Comparison of ENCODE assay signal across 8 cellular contexts in the genomic region with DNA sequence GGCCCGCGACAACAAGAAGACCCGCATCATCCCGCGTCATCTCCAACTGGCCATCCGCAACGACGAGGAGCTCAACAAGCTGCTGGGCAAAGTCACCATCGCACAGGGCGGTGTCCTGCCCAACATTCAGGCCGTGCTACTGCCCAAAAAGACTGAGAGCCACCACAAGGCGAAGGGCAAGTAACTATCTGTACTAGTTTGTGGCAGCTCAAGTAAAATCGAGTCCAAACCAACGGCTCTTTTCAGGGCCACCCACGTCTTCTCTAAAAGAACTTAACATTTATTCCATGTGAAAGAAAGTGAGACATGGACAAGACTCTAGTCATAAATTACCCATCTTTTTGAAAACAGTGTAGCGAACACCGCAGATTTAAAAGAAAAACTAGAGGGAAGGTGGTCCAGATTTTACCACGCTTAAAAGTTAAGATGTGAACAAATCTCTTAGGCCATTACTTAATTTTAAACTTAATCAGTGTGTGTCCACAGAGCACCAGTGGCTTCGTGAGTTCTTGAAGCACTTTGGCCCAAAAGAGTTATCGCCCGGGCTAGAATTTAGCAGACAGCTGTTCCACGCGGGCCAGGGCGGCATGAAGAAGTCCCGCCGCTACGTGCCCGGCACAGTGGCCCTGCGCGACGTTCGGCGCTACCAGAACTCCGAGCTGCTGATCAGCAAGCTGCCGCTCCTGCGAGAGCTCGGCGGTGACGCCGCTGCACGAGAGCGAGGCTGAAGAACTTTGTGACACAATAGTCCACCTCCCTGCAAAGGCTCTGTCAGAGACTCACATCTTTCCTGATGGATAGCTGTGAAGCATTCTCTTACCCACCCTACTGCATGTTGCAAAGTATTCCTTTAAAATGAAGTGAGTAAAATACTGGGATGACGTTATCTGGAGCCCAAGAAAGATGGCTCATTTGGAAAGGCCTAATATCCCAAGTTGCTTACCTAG.
A peak's percentile ranks its signal among the peaks of the same experiment; 100 is the strongest.
DNase-seq lines count a peak whose midpoint lies in the region; ATAC-seq and TF ChIP-seq lines count a peak whose summit lies in the region.

No MANE protein-coding gene starts in this region.

- H3K27me3 ChIP-seq in HUES6 (ENCODE audit: control insufficient read depth, insufficient read depth, low read length) (no peaks in the 10 kb centered on the region), heart left ventricle (no peaks in the 10 kb centered on the region)

- peaks cover 22% of the 10 kb centered on the region for H3K4me1 ChIP-seq in HUES6 (ENCODE audit: control insufficient read depth, insufficient read depth, low read length)
- H3K4me1 ChIP-seq in heart left ventricle, result peaks cover 0 to 53% (median 9%) of the 10 kb centered on the region in 12 donors

- no peak for TF ChIP-seq CTCF in heart left ventricle (IDR thresholded peaks at IDR 0.05)

- H3K27ac ChIP-seq in HUES6 (ENCODE audit: low read depth, low read length) (peak overlapping the region; percentile 87), heart left ventricle (peak overlapping the region in 9 of 12 donors; percentile 7 to 91 (median 85))

- H3K4me3 ChIP-seq in HUES6 (ENCODE audit: low read depth, low read length) (peak overlapping the region; percentile 74), heart left ventricle (peak overlapping the region; percentile 15 to 68 (median 60))

- DNase-seq in NCI-H1417 (lab: John Stamatoyannopoulos, UW) (peak; percentile 64 to 81 (median 79)), NCI-H1417 treated with DMSO at 0.1 percent for 48 hours (lab: John Stamatoyannopoulos, UW) (no peak), SIG-M5 treated with dmso at 0.1 percent for 504 hours (lab: John Stamatoyannopoulos, UW; ENCODE audit: unreplicated experiment) (peak; percentile 83), heart left ventricle (peak; percentile 30 to 79 (median 63)), retina (peak; percentile 81), COLO829 (ENCODE audit: low spot score) (no peak)
- DNase-seq in activated naive CD4-positive, alpha-beta T cell treated with Interleukin-2 at 50 U/mL for 16 hours, result peak; percentile 70

- no peak for TF ChIP-seq POLR2A in heart left ventricle (IDR thresholded peaks at IDR 0.05)

- 3 to 14% (median 10%) methylated on average over 31 to 43 of the region's 43 CpGs for WGBS in heart left ventricle, 4 donors

- intact Hi-C loops in heart left ventricle (cut with DNase I), result loop anchor here in 6 of 10 donors (2.0 to 10.0 kb wide), 7 partner anchors 13 to 1109 kb away; partner anchors contain the start of gene ABT1 (in 1 of the 6)

- ATAC-seq in heart left ventricle, result peak in 2 of 4 donors; percentile 10 to 21

- no peaks in the 10 kb centered on the region for H3K9me3 ChIP-seq in HUES6 (ENCODE audit: control insufficient read depth, insufficient read depth, low read depth, low read length)
- H3K9me3 ChIP-seq in heart left ventricle, result no peaks in the 10 kb centered on the region

- peak overlapping the region; percentile 99 for H3K9ac ChIP-seq in HUES6 (ENCODE audit: low read length)

- no peaks in the 10 kb centered on the region for H3K36me3 ChIP-seq in HUES6 (ENCODE audit: control insufficient read depth, insufficient read depth, low read length)
- H3K36me3 ChIP-seq in heart left ventricle, result peaks cover 0 to 12% (median 0%) of the 10 kb centered on the region in 9 donors

Comparison
In these comparisons a context has a peak if more than half of its experiments do, and no peak if none do; other contexts are left out.
1. DNase-seq: peak in NCI-H1417 (3 of 3), SIG-M5 treated with dmso at 0.1 percent for 504 hours (single experiment), activated naive CD4-positive, alpha-beta T cell treated with Interleukin-2 at 50 U/mL for 16 hours (single experiment), heart left ventricle (5 of 5) and retina (single experiment); none in NCI-H1417 treated with DMSO at 0.1 percent for 48 hours (single experiment) and COLO829 (single experiment).